ENCODE assay signal across 1 cellular context in the genomic region with DNA sequence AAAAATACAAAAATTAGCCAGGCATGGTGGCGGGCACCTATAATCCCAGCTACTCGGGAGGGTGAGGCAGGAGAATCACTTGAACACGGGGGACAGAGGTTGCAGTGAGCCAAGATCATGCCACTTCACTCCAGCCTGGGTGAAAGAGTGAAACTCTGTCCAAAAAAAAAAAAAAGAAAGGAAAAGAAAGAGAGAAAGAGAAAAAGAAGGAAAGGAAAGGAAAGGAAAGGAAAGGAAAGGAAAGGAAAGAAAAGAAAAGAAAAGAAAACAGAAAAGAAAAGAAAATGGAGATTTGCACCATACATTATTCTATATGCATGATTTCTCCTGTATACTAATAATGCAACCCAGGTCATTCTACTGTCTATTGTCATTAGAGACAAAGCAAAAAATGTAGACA.
TF ChIP-seq lines count a peak whose summit lies in the region.
"Not testable (repeated sequence)": the region's sequence is repeated elsewhere in the genome, so short reads cannot be mapped to it uniquely, and the experiment has no call there.

No MANE protein-coding gene starts in this region.

- H3K4me1 ChIP-seq in HEK293 (ENCODE audit: control insufficient read depth, insufficient read depth, low read length), result not testable (repeated sequence)

- H3K9me3 ChIP-seq in HEK293 (ENCODE audit: control insufficient read depth, insufficient read depth, low read depth, low read length), result not testable (repeated sequence)

- not testable (repeated sequence) for H3K4me3 ChIP-seq in HEK293 (ENCODE audit: low read depth, low read length)

- H3K27ac ChIP-seq in HEK293 (ENCODE audit: extremely low read depth, low read depth, low read length), result not testable (repeated sequence)

- POLR2A ChIA-PET in HEK293 (lab: Yijun Ruan, JAX), result not testable (repeated sequence)

- TF ChIP-seq CTCF in HEK293 (tag by site-specific recombination; IDR thresholded peaks at IDR 0.05), result not testable (repeated sequence)

- CTCF ChIA-PET in HEK293 (lab: Yijun Ruan, JAX), result not testable (repeated sequence)

- not testable (repeated sequence) for H3K36me3 ChIP-seq in HEK293 (ENCODE audit: control insufficient read depth in 2 of 2, insufficient read depth in 1 of 2, low read length in 2 of 2)

TF ChIP-seq in HEK293, 187 proteins besides CTCF, POLR2A, EP300 and RAD21:
- peak; percentile 95 for TF ChIP-seq PRDM1 (tag by site-specific recombination; IDR thresholded peaks at IDR 0.05)
